16 cellular contexts compared by ENCODE assay signal in the genomic region with DNA sequence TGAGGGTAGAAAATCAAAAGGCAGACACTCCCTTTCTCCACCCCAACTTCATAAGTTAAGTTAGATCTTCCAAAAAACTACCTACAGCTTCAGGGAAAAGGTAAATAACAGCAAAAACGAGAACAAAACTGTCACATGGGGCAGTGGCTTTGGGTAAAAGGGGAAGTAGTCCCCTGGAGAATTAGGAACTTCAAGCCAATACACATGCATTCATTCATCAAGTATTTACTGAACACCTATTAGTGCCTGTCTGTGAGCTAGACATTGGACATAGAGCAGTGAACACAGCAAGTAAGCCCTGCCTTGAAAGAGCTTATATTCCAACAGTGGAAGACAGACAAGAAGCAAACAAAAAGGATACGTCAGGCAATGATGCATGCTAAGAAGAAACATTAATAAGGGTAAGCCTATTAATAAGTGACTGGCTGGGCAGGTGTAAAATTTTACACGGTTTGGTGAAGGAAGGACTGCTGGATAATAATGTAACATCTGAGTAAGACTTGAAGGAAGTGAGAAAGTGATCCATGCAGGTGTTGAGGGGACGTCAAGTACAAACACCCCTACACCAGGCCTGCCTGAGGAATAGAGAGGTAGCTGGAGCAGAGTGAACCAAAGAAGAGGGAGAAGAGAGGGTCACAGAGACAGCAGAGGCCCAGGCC.
A peak's percentile ranks its signal among the peaks of the same experiment; 100 is the strongest.
DNase-seq lines count a peak whose midpoint lies in the region; ATAC-seq and TF ChIP-seq lines count a peak whose summit lies in the region.
"Had no signal": no experiment of that assay in that cellular context is flagged by ENCODE, and none has a peak within 500 bp of the region (broad histone marks: within the 10 kb centered on the region; RNA-seq: fewer than 3 reads in every experiment).

No MANE protein-coding gene starts in this region.

- TF ChIP-seq CTCF in SK-N-SH (IDR thresholded peaks at IDR 0.05) = no peak

- H2AFZ ChIP-seq in SK-N-SH (ENCODE audit: low read depth) = no peak overlapping the region

- peak; percentile 65 for ATAC-seq in GM18909 (IDR thresholded peaks at IDR 0.05; ENCODE audit: poor library complexity, unreplicated experiment)
- peak; percentile 69 for ATAC-seq in HG02623 (IDR thresholded peaks at IDR 0.05; ENCODE audit: unreplicated experiment)
- ATAC-seq in HG03571 (IDR thresholded peaks at IDR 0.05; ENCODE audit: unreplicated experiment) = peak; percentile 78
- peak; percentile 78 for ATAC-seq in memory B cell (ENCODE audit: low read depth)
- ATAC-seq: left lung; naive thymus-derived CD4-positive, alpha-beta T cell; upper lobe of right lung had no signal

- no peaks in the 10 kb centered on the region for H3K27me3 ChIP-seq in SK-N-SH (ENCODE audit: insufficient read depth)
- H3K27me3 ChIP-seq: breast epithelium, left lung, SJSA1, upper lobe of right lung had no signal

- H3K4me1 Mint-ChIP-seq in memory B cell = peaks cover 10% of the 10 kb centered on the region
- H3K4me1 Mint-ChIP-seq: naive thymus-derived CD4-positive, alpha-beta T cell had no signal

- no peak for TF ChIP-seq EP300 in SK-N-SH (IDR thresholded peaks at IDR 0.05; ENCODE audit: borderline replicate concordance in 1 of 2, low read depth in 1 of 2, low read length in 1 of 2)

- H3K9me2 ChIP-seq in SK-N-SH = no peaks in the 10 kb centered on the region

- H3K36me3 Mint-ChIP-seq in memory B cell = no peaks in the 10 kb centered on the region
- H3K36me3 Mint-ChIP-seq: naive thymus-derived CD4-positive, alpha-beta T cell had no signal

- no peak overlapping the region for H3K4me3 ChIP-seq in SK-N-SH (ENCODE audit: low read depth in 2 of 2, low read length in 1 of 2)
- H3K4me3 ChIP-seq: breast epithelium, left lung, SJSA1, upper lobe of right lung had no signal

- H3K27ac Mint-ChIP-seq in memory B cell = peak overlapping the region; percentile 22
- H3K27ac Mint-ChIP-seq: naive thymus-derived CD4-positive, alpha-beta T cell had no signal

- H3K9ac ChIP-seq in SK-N-SH = no peak overlapping the region

- no peaks in the 10 kb centered on the region for H4K20me1 ChIP-seq in SK-N-SH (ENCODE audit: insufficient read depth)

- peaks cover 2% of the 10 kb centered on the region for H3K9me3 Mint-ChIP-seq in memory B cell

- no peak overlapping the region for H3K4me2 ChIP-seq in SK-N-SH

- DNase-seq in memory B cell (ENCODE audit: low spot score in 2 of 2) (no peak), SK-N-SH (no peak)
- no peak for DNase-seq in activated CD4-positive, alpha-beta T cell treated with anti-CD3 and anti-CD28 coated beads, Interleukin-2, amount 50 U/mL, for 1 hour
- DNase-seq in effector CD4-positive, alpha-beta T cell = no peak
- DNase-seq: activated naive CD4-positive, alpha-beta T cell treated with anti-CD3 and anti-CD28 coated beads, Interleukin-2, amount 50 U/mL, for 16 hours; C1 segment of cervical spinal cord; left lung; naive thymus-derived CD4-positive, alpha-beta T cell; NCI-H2029; upper lobe of right lung had no signal

- no peaks in the 10 kb centered on the region for H3K9me3 ChIP-seq in SK-N-SH
- H3K9me3 ChIP-seq: breast epithelium, left lung, SJSA1, upper lobe of right lung had no signal

- no peaks in the 10 kb centered on the region for H3F3A ChIP-seq in SK-N-SH (replicated peaks; ENCODE audit: insufficient read depth)

- H3K27ac ChIP-seq in SK-N-SH (ENCODE audit: low read depth in 2 of 2, low read length in 1 of 2) = no peak overlapping the region
- H3K27ac ChIP-seq: breast epithelium, HL-60, left lung, SJSA1, upper lobe of right lung had no signal

- no peak overlapping the region for H3K4me3 Mint-ChIP-seq in memory B cell
- H3K4me3 Mint-ChIP-seq: naive thymus-derived CD4-positive, alpha-beta T cell had no signal

- POLR2A ChIA-PET in SK-N-SH (lab: Yijun Ruan, JAX) = no interaction called here

- H3K36me3 ChIP-seq in SK-N-SH (replicated peaks in 1 of 2; ENCODE audit: control insufficient read depth in 1 of 2, insufficient read depth in 2 of 2, low read length in 1 of 2) = no peaks in the 10 kb centered on the region
- H3K36me3 ChIP-seq: breast epithelium, left lung, SJSA1, upper lobe of right lung had no signal

- 76% methylated on average over 4 of the region's 4 CpGs for WGBS in SK-N-SH (ENCODE audit: low lambda C conversion rate)

- TF ChIP-seq RAD21 in SK-N-SH (IDR thresholded peaks at IDR 0.05; ENCODE audit: low read length) = no peak

- H3K79me2 ChIP-seq in SK-N-SH (ENCODE audit: insufficient read depth) = no peaks in the 10 kb centered on the region

- no peaks in the 10 kb centered on the region for H3K27me3 Mint-ChIP-seq in memory B cell

- CTCF ChIA-PET in SK-N-SH (lab: Yijun Ruan, JAX) = interaction anchor here (1.0 kb wide), 1 partner anchor 316 kb away, joined by 5 read pairs; no protein-coding TSS in a partner anchor

- no peaks in the 10 kb centered on the region for H3K4me1 ChIP-seq in SK-N-SH (ENCODE audit: control insufficient read depth in 1 of 2, insufficient read depth in 2 of 2, low read depth in 1 of 2, low read length in 1 of 2)
- H3K4me1 ChIP-seq: breast epithelium, left lung, SJSA1, upper lobe of right lung had no signal

TF ChIP-seq in SK-N-SH, 30 proteins besides CTCF, POLR2A, EP300 and RAD21:
- no peak for TF ChIP-seq MAX (IDR thresholded peaks at IDR 0.05; ENCODE audit: low read depth)
- no peak for TF ChIP-seq TAF1 (IDR thresholded peaks at IDR 0.05; ENCODE audit: borderline replicate concordance, low read depth, low read length)
